In the genomic region with DNA sequence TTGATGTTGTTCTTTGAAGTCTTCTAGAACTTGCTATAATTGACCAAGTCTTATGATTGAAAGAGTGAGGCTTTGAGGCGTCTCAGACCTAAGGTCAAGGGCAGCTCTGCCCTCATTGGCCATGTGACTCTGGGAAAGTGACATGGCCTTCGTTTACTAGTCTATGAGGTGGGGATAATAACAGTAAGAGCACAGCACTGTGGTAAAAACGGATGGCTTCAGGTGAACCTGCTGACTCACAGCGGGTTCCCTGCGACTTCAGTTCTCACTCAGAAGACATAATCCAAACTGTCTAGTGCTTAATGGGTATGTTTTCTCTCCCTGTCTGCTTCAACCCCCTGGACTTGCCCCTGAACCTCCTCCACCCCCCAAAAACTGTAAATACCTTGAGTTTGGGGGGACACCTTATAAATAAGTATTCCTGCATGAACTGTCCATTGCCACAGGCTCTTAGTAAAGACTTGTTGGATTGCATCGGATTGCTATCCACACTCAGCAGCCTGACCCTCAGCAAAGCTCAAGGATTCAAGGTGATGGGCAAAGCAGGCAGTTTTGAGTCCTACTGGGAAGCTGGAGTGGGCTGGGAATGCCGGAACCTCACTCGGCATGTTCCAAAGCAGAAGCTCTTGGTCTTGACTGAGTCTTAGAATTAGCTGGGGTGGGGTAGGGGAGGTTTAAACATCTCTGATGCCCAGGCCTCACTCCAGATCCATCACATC, we compare ENCODE assay signal across 21 cellular contexts.
"Had no signal": no experiment of that assay in that cellular context is flagged by ENCODE, and none has a peak within 500 bp of the region (broad histone marks: within the 10 kb centered on the region; RNA-seq: fewer than 3 reads in every experiment).

No MANE protein-coding gene starts in this region.

- H3K9me3 Mint-ChIP-seq: activated T-cell treated with anti-CD3 and anti-CD28 coated beads, Interleukin-2, amount 50 U/mL, for 24 hours; central memory CD8-positive, alpha-beta T cell; natural killer cell treated with Interleukin-12 subunit alpha and Interleukin-12 subunit beta and Interleukin-15 and Interleukin-18, amount 100 ng/mL, for 72 hours; stimulated activated memory B cell treated with anti-CD40 and anti-IgM and Interleukin-4, amounts not matched to agents 10 μg/mL and 1 μg/mL and 100 μg/mL, for 72 hours; stimulated activated naive CD8-positive, alpha-beta T cell treated with anti-CD3 and anti-CD28 coated beads, Interleukin-15, amount 100 ng/mL, for 72 hours had no signal

- H3K36me3 ChIP-seq: left ventricle myocardium inferior, spleen, upper lobe of left lung, vagina had no signal

- H3K4me3 Mint-ChIP-seq: activated T-cell treated with anti-CD3 and anti-CD28 coated beads, Interleukin-2, amount 50 U/mL, for 24 hours; central memory CD8-positive, alpha-beta T cell; natural killer cell treated with Interleukin-12 subunit alpha and Interleukin-12 subunit beta and Interleukin-15 and Interleukin-18, amount 100 ng/mL, for 72 hours; stimulated activated memory B cell treated with anti-CD40 and anti-IgM and Interleukin-4, amounts not matched to agents 10 μg/mL and 1 μg/mL and 100 μg/mL, for 72 hours; stimulated activated naive CD8-positive, alpha-beta T cell treated with anti-CD3 and anti-CD28 coated beads, Interleukin-15, amount 100 ng/mL, for 72 hours; T-helper 17 cell had no signal

- H3K36me3 Mint-ChIP-seq: natural killer cell treated with Interleukin-12 subunit alpha and Interleukin-12 subunit beta and Interleukin-15 and Interleukin-18, amount 100 ng/mL, for 72 hours; stimulated activated memory B cell treated with anti-CD40 and anti-IgM and Interleukin-4, amounts not matched to agents 10 μg/mL and 1 μg/mL and 100 μg/mL, for 72 hours had no signal

- DNase-seq: activated CD4-positive, alpha-beta T cell treated with anti-CD3 and anti-CD28 coated beads, Interleukin-2, amount 50 U/mL, for 4 hours; activated CD8-positive, alpha-beta memory T cell treated with anti-CD3 and anti-CD28 coated beads, Interleukin-2, amount 50 U/mL, for 4 hours; activated naive CD4-positive, alpha-beta T cell treated with Interleukin-2 at 50 U/mL for 16 hours; activated T-cell treated with anti-CD3 and anti-CD28 coated beads, Interleukin-2, amount 50 U/mL, for 24 hours; dermis blood vessel endothelial cell; effector CD8-positive, alpha-beta T cell; left ventricle myocardium inferior; mucosa of descending colon; right cardiac atrium; spleen; stimulated activated CD4-positive, alpha-beta T cell treated with anti-CD3 and anti-CD28 coated beads, Interleukin-2, amount 100 ng/mL, for 48 hours; stimulated activated naive CD8-positive, alpha-beta T cell treated with anti-CD3 and anti-CD28 coated beads, Interleukin-15, amount 100 ng/mL, for 72 hours; substantia nigra; T-helper 17 cell; upper lobe of left lung had no signal

- H3K27ac ChIP-seq: epithelial cell of prostate, left ventricle myocardium inferior, spleen, upper lobe of left lung, vagina had no signal

- H3K27me3 Mint-ChIP-seq: stimulated activated memory B cell treated with anti-CD40 and anti-IgM and Interleukin-4, amounts not matched to agents 10 μg/mL and 1 μg/mL and 100 μg/mL, for 72 hours had no signal

- H3K27me3 ChIP-seq: spleen, upper lobe of left lung, vagina had no signal

- ATAC-seq: mucosa of descending colon; natural killer cell treated with Interleukin-12 subunit alpha and Interleukin-12 subunit beta and Interleukin-15 and Interleukin-18, amount 100 ng/mL, for 72 hours; right cardiac atrium; stimulated activated memory B cell treated with anti-CD40 and anti-IgM and Interleukin-4, amounts not matched to agents 10 μg/mL and 1 μg/mL and 100 μg/mL, for 72 hours; stimulated activated naive CD8-positive, alpha-beta T cell treated with anti-CD3 and anti-CD28 coated beads, Interleukin-15, amount 100 ng/mL, for 72 hours; T-helper 17 cell had no signal

- H3K4me3 ChIP-seq: left ventricle myocardium inferior, lung, mucosa of descending colon, spleen, upper lobe of left lung, vagina had no signal

- H3K27ac Mint-ChIP-seq: activated T-cell treated with anti-CD3 and anti-CD28 coated beads, Interleukin-2, amount 50 U/mL, for 24 hours; natural killer cell treated with Interleukin-12 subunit alpha and Interleukin-12 subunit beta and Interleukin-15 and Interleukin-18, amount 100 ng/mL, for 72 hours had no signal
